28 cellular contexts compared by ENCODE assay signal in genomic region chr10:25724241-25724640, GRCh38.
"Had no signal": no experiment of that assay in that cellular context is flagged by ENCODE, and none has a peak within 500 bp of the region (broad histone marks: within the 10 kb centered on the region; RNA-seq: fewer than 3 reads in every experiment).

No MANE protein-coding gene starts in this region.

- H3K27ac ChIP-seq: stomach, suprapubic skin, testis, thoracic aorta, thyroid gland, tibial artery, tibial nerve, transverse colon, upper lobe of left lung, upper lobe of right lung, uterus, vagina had no signal

- H3K4me1 ChIP-seq: stomach, suprapubic skin, testis, thyroid gland, tibial artery, tibial nerve, transverse colon, upper lobe of left lung, upper lobe of right lung, uterus, vagina had no signal

- H3K27me3 ChIP-seq: stomach, suprapubic skin, testis, thyroid gland, tibial artery, tibial nerve, transverse colon, upper lobe of left lung, upper lobe of right lung, uterus, vagina had no signal

- H3K36me3 Mint-ChIP-seq: stimulated activated effector memory CD8-positive, alpha-beta T cell treated with anti-CD3 and anti-CD28 coated beads, Interleukin-12 subunit alpha, Interleukin-12 subunit beta, amount 100 ng/mL, for 72 hours; stimulated activated memory B cell treated with anti-CD40 and anti-IgM and Interleukin-4, amounts not matched to agents 10 μg/mL and 1 μg/mL and 100 μg/mL, for 72 hours; stimulated activated naive B cell treated with anti-CD40 and anti-IgM and Interleukin-4, amounts not matched to agents 10 μg/mL and 1 μg/mL and 100 μg/mL, for 72 hours; type B pancreatic cell had no signal

- DNase-seq: stimulated activated CD4-positive, alpha-beta T cell treated with anti-CD3 and anti-CD28 coated beads, Interleukin-2, amount 100 ng/mL, for 48 hours; stimulated activated CD4-positive, alpha-beta T cell treated with anti-CD3 and anti-CD28 coated beads, Interleukin-4, amount 100 ng/mL, for 1 hour; stimulated activated CD4-positive, alpha-beta T cell treated with anti-CD3 and anti-CD28 coated beads, Interleukin-4, amount 100 ng/mL, for 24 hours; stimulated activated CD4-positive, alpha-beta T cell treated with anti-CD3 and anti-CD28 coated beads, Interleukin-4, amount 100 ng/mL, for 4 hours; stimulated activated CD8-positive, alpha-beta memory T cell treated with anti-CD3 and anti-CD28 coated beads, Interleukin-4, amount 100 ng/mL, for 48 hours; stimulated activated naive B cell treated with anti-CD40 and anti-IgM and Interleukin-4, amounts not matched to agents 10 μg/mL and 1 μg/mL and 100 μg/mL, for 72 hours; stimulated activated naive CD4-positive, alpha-beta T cell; stimulated activated naive CD8-positive, alpha-beta T cell treated with anti-CD3 and anti-CD28 coated beads, Interleukin-15, amount 100 ng/mL, for 72 hours; stimulated activated naive CD8-positive, alpha-beta T cell treated with anti-CD3 and anti-CD28 coated beads, Interleukin-15, Interleukin-2, amounts not matched to agents 100 U/mL and 50 U/mL, for 24 hours; stomach; substantia nigra; testis; thyroid gland; tibial artery; transverse colon; trophoblast cell; upper lobe of left lung; upper lobe of right lung; uterus had no signal

- H3K4me1 Mint-ChIP-seq: stimulated activated effector memory CD8-positive, alpha-beta T cell treated with anti-CD3 and anti-CD28 coated beads, Interleukin-12 subunit alpha, Interleukin-12 subunit beta, amount 100 ng/mL, for 72 hours; stimulated activated memory B cell treated with anti-CD40 and anti-IgM and Interleukin-4, amounts not matched to agents 10 μg/mL and 1 μg/mL and 100 μg/mL, for 72 hours; stimulated activated naive B cell treated with anti-CD40 and anti-IgM and Interleukin-4, amounts not matched to agents 10 μg/mL and 1 μg/mL and 100 μg/mL, for 72 hours; stimulated activated naive CD8-positive, alpha-beta T cell treated with anti-CD3 and anti-CD28 coated beads, Interleukin-15, amount 100 ng/mL, for 72 hours had no signal

- H3K27ac Mint-ChIP-seq: stimulated activated effector memory CD8-positive, alpha-beta T cell treated with anti-CD3 and anti-CD28 coated beads, Interleukin-12 subunit alpha, Interleukin-12 subunit beta, amount 100 ng/mL, for 72 hours; stimulated activated memory B cell treated with anti-CD40 and anti-IgM and Interleukin-4, amounts not matched to agents 10 μg/mL and 1 μg/mL and 100 μg/mL, for 72 hours; stimulated activated naive B cell treated with anti-CD40 and anti-IgM and Interleukin-4, amounts not matched to agents 10 μg/mL and 1 μg/mL and 100 μg/mL, for 72 hours; stimulated activated naive CD8-positive, alpha-beta T cell treated with anti-CD3 and anti-CD28 coated beads, Interleukin-15, amount 100 ng/mL, for 72 hours; stimulated activated naive CD8-positive, alpha-beta T cell treated with anti-CD3 and anti-CD28 coated beads, Interleukin-15, Interleukin-2, amounts not matched to agents 100 ng/mL and 50 ng/mL, for 24 hours; type B pancreatic cell had no signal

- H3K9me3 Mint-ChIP-seq: stimulated activated effector memory CD8-positive, alpha-beta T cell treated with anti-CD3 and anti-CD28 coated beads, Interleukin-12 subunit alpha, Interleukin-12 subunit beta, amount 100 ng/mL, for 72 hours; stimulated activated memory B cell treated with anti-CD40 and anti-IgM and Interleukin-4, amounts not matched to agents 10 μg/mL and 1 μg/mL and 100 μg/mL, for 72 hours; stimulated activated naive B cell treated with anti-CD40 and anti-IgM and Interleukin-4, amounts not matched to agents 10 μg/mL and 1 μg/mL and 100 μg/mL, for 72 hours; stimulated activated naive CD8-positive, alpha-beta T cell treated with anti-CD3 and anti-CD28 coated beads, Interleukin-15, amount 100 ng/mL, for 72 hours; stimulated activated naive CD8-positive, alpha-beta T cell treated with anti-CD3 and anti-CD28 coated beads, Interleukin-15, Interleukin-2, amounts not matched to agents 100 ng/mL and 50 ng/mL, for 24 hours; type B pancreatic cell had no signal

- H3K4me3 Mint-ChIP-seq: stimulated activated effector memory CD8-positive, alpha-beta T cell treated with anti-CD3 and anti-CD28 coated beads, Interleukin-12 subunit alpha, Interleukin-12 subunit beta, amount 100 ng/mL, for 72 hours; stimulated activated memory B cell treated with anti-CD40 and anti-IgM and Interleukin-4, amounts not matched to agents 10 μg/mL and 1 μg/mL and 100 μg/mL, for 72 hours; stimulated activated naive B cell treated with anti-CD40 and anti-IgM and Interleukin-4, amounts not matched to agents 10 μg/mL and 1 μg/mL and 100 μg/mL, for 72 hours; stimulated activated naive CD8-positive, alpha-beta T cell treated with anti-CD3 and anti-CD28 coated beads, Interleukin-15, amount 100 ng/mL, for 72 hours; stimulated activated naive CD8-positive, alpha-beta T cell treated with anti-CD3 and anti-CD28 coated beads, Interleukin-15, Interleukin-2, amounts not matched to agents 100 ng/mL and 50 ng/mL, for 24 hours; type B pancreatic cell had no signal

- H3K27me3 Mint-ChIP-seq: stimulated activated memory B cell treated with anti-CD40 and anti-IgM and Interleukin-4, amounts not matched to agents 10 μg/mL and 1 μg/mL and 100 μg/mL, for 72 hours had no signal

- FAIRE-seq: urothelium cell line had no signal

- ATAC-seq: stimulated activated effector memory CD8-positive, alpha-beta T cell treated with anti-CD3 and anti-CD28 coated beads, Interleukin-12 subunit alpha, Interleukin-12 subunit beta, amount 100 ng/mL, for 72 hours; stimulated activated memory B cell treated with anti-CD40 and anti-IgM and Interleukin-4, amounts not matched to agents 10 μg/mL and 1 μg/mL and 100 μg/mL, for 72 hours; stimulated activated naive B cell treated with anti-CD40 and anti-IgM and Interleukin-4, amounts not matched to agents 10 μg/mL and 1 μg/mL and 100 μg/mL, for 72 hours; stimulated activated naive CD8-positive, alpha-beta T cell treated with anti-CD3 and anti-CD28 coated beads, Interleukin-15, amount 100 ng/mL, for 72 hours; stimulated activated naive CD8-positive, alpha-beta T cell treated with anti-CD3 and anti-CD28 coated beads, Interleukin-15, Interleukin-2, amounts not matched to agents 100 U/mL and 50 U/mL, for 24 hours; upper lobe of right lung had no signal

- H3K9me3 ChIP-seq: stomach, suprapubic skin, testis, thoracic aorta, thyroid gland, tibial artery, tibial nerve, transverse colon, upper lobe of left lung, upper lobe of right lung, uterus, vagina had no signal

- H3K4me3 ChIP-seq: stomach, suprapubic skin, testis, thoracic aorta, thyroid gland, tibial artery, tibial nerve, transverse colon, upper lobe of left lung, upper lobe of right lung, uterus, vagina had no signal

- H3K36me3 ChIP-seq: stomach, suprapubic skin, thoracic aorta, thyroid gland, tibial artery, tibial nerve, transverse colon, upper lobe of left lung, upper lobe of right lung, uterus, vagina had no signal
